In the genomic region with DNA sequence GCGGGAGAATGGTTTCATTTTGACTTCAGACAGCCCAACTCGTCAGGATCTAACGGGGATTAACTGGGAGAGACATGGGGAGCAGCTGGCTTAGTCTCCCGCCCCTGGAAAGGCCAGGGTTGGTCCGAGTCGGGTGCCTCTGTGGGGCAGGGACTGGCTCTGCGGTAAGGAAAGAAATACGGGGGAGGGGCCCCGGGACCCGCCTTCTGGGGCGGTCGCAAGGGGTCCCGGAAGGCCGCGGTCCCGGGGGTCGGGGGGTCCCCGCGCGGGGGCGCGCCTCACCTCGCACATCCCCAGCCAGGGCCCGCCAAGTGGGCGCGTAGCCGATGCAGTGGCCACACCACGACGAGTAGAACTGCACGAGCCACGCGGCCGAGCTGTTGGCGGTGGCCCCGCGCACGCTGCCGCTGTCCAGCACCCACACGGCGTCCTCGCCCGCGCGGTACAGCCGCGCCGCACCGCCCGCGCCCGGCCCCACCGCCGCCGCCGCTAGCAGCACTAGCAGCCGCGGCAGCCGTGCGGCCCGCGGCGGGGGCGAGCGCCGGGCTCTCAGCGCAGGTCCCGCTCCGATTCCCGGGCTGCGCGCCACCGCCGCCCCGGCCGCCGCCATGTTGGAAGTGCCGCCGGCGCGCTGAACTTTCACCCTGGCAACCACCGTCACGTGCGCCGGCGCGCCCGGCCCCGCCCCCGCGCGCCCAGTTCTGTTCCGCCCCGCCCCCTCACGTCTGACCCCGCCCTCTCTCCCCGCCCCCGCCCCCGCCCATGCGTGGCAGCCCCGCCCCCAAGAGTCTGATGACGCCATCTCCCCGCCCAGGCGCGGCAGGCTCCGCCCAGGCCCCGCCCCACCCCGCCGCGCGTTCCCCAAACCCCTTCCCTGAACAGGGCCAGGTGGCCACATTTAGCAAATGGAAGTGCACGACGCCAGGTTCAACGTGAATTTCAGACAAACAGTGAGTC, we compare ENCODE assay signal across 1 cellular context.
TF ChIP-seq lines count a peak whose summit lies in the region.

A gene with protein sequence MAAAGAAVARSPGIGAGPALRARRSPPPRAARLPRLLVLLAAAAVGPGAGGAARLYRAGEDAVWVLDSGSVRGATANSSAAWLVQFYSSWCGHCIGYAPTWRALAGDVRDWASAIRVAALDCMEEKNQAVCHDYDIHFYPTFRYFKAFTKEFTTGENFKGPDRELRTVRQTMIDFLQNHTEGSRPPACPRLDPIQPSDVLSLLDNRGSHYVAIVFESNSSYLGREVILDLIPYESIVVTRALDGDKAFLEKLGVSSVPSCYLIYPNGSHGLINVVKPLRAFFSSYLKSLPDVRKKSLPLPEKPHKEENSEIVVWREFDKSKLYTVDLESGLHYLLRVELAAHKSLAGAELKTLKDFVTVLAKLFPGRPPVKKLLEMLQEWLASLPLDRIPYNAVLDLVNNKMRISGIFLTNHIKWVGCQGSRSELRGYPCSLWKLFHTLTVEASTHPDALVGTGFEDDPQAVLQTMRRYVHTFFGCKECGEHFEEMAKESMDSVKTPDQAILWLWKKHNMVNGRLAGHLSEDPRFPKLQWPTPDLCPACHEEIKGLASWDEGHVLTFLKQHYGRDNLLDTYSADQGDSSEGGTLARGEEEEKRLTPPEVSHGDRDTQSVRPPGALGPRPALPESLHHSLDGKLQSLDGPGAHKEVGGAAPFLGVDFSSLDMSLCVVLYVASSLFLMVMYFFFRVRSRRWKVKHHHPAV (minus strand): TSS at position 619 of the 957 bp plus-strand sequence. CDS start 9 bp downstream, at position 610.

TF ChIP-seq in neural cell, 6 proteins besides CTCF, POLR2A, EP300 and RAD21 (continued from another document):
- TF ChIP-seq, protein P1, sequence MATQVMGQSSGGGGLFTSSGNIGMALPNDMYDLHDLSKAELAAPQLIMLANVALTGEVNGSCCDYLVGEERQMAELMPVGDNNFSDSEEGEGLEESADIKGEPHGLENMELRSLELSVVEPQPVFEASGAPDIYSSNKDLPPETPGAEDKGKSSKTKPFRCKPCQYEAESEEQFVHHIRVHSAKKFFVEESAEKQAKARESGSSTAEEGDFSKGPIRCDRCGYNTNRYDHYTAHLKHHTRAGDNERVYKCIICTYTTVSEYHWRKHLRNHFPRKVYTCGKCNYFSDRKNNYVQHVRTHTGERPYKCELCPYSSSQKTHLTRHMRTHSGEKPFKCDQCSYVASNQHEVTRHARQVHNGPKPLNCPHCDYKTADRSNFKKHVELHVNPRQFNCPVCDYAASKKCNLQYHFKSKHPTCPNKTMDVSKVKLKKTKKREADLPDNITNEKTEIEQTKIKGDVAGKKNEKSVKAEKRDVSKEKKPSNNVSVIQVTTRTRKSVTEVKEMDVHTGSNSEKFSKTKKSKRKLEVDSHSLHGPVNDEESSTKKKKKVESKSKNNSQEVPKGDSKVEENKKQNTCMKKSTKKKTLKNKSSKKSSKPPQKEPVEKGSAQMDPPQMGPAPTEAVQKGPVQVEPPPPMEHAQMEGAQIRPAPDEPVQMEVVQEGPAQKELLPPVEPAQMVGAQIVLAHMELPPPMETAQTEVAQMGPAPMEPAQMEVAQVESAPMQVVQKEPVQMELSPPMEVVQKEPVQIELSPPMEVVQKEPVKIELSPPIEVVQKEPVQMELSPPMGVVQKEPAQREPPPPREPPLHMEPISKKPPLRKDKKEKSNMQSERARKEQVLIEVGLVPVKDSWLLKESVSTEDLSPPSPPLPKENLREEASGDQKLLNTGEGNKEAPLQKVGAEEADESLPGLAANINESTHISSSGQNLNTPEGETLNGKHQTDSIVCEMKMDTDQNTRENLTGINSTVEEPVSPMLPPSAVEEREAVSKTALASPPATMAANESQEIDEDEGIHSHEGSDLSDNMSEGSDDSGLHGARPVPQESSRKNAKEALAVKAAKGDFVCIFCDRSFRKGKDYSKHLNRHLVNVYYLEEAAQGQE (IDR thresholded peaks at IDR 0.05; ENCODE audit: borderline replicate concordance) = no peak
